In genomic region chr3:168066882-168067281, GRCh38 we compare ENCODE assay signal across 25 cellular contexts. TPM values are rescaled to one million over a fixed set of nuclear protein-coding genes. Genes with fewer than 3 reads are reported as not detected.
DNase-seq lines count a peak whose midpoint lies in the region; ATAC-seq, FAIRE-seq and TF ChIP-seq lines count a peak whose summit lies in the region.
"Had no signal": no experiment of that assay in that cellular context is flagged by ENCODE, and none has a peak within 500 bp of the region (broad histone marks: within the 10 kb centered on the region; RNA-seq: fewer than 3 reads in every experiment).

No MANE protein-coding gene starts in this region.

- H3K36me3 Mint-ChIP-seq in osteocyte (ENCODE audit: unreplicated experiment), result no peaks in the 10 kb centered on the region
- H3K36me3 Mint-ChIP-seq: stimulated activated effector memory CD8-positive, alpha-beta T cell treated with anti-CD3 and anti-CD28 coated beads, Interleukin-12 subunit alpha, Interleukin-12 subunit beta, amount 100 ng/mL, for 72 hours had no signal

- H3K27me3 Mint-ChIP-seq in osteocyte (ENCODE audit: unreplicated experiment), result no peaks in the 10 kb centered on the region

- FAIRE-seq in RCC 7860 (lab: Jason Lieb, UNC), result peak; percentile 4
- FAIRE-seq: H1 had no signal

- peaks cover 48% of the 10 kb centered on the region for H3K4me1 Mint-ChIP-seq in osteocyte (ENCODE audit: unreplicated experiment)
- H3K4me1 Mint-ChIP-seq: activated CD4-positive, alpha-beta T cell treated with anti-CD3 and anti-CD28 coated beads, Interleukin-2, amount 10 ng/mL, durations not matched to agents 24 days and 14 days; stimulated activated effector memory CD8-positive, alpha-beta T cell treated with anti-CD3 and anti-CD28 coated beads, Interleukin-12 subunit alpha, Interleukin-12 subunit beta, amount 100 ng/mL, for 72 hours had no signal

- H3K4me3 Mint-ChIP-seq in osteocyte (ENCODE audit: unreplicated experiment), result no peak overlapping the region
- H3K4me3 Mint-ChIP-seq: activated CD4-positive, alpha-beta T cell treated with anti-CD3 and anti-CD28 coated beads, Interleukin-2, amount 10 ng/mL, durations not matched to agents 24 days and 14 days; CD14-positive monocyte; nephron progenitor cell; stimulated activated effector memory CD8-positive, alpha-beta T cell treated with anti-CD3 and anti-CD28 coated beads, Interleukin-12 subunit alpha, Interleukin-12 subunit beta, amount 100 ng/mL, for 72 hours had no signal

- DNase-seq in RCC 7860 (ENCODE audit: low spot score), result no peak
- DNase-seq in osteocyte (ENCODE audit: extremely low spot score, unreplicated experiment), result no peak
- no peak for DNase-seq in NOMO-1 (lab: John Stamatoyannopoulos, UW; ENCODE audit: unreplicated experiment in 2 of 2)
- DNase-seq in medulla oblongata (ENCODE audit: extremely low spot score), result no peak
- DNase-seq in stimulated activated naive CD4-positive, alpha-beta T cell (lab: John Stamatoyannopoulos, UW), result no peak
- DNase-seq: activated CD4-positive, alpha-beta T cell treated with anti-CD3 and anti-CD28 coated beads, Interleukin-2, amount 10 ng/mL, durations not matched to agents 24 days and 14 days; activated CD8-positive, alpha-beta memory T cell treated with anti-CD3 and anti-CD28 coated beads for 24 hours; activated naive CD4-positive, alpha-beta T cell treated with anti-CD3 and anti-CD28 coated beads, Interleukin-2, amount 50 U/mL, for 16 hours; activated T-cell treated with anti-CD3 and anti-CD28 coated beads for 4 hours; amniotic stem cell; esophagus squamous epithelium; KG1; NCI-H2029; nephron progenitor cell; ovary; SJCRH30; trophoblast cell; WERI-Rb-1 had no signal

- H3K9me3 Mint-ChIP-seq in osteocyte (ENCODE audit: unreplicated experiment), result no peaks in the 10 kb centered on the region
- H3K9me3 Mint-ChIP-seq: activated CD4-positive, alpha-beta T cell treated with anti-CD3 and anti-CD28 coated beads, Interleukin-2, amount 10 ng/mL, durations not matched to agents 24 days and 14 days; activated T-helper 2 cell treated with anti-CD3 and anti-CD28 coated beads, Interferon-gamma antibody, Interleukin-2, Interleukin-4, amounts not matched to agents 10 μg/mL and 5 μg/mL and 100 μg/mL, durations not matched to agents 14 hours and 24 hours and 36 hours; CD14-positive monocyte; nephron progenitor cell; stimulated activated effector memory CD8-positive, alpha-beta T cell treated with anti-CD3 and anti-CD28 coated beads, Interleukin-12 subunit alpha, Interleukin-12 subunit beta, amount 100 ng/mL, for 72 hours had no signal

- TF ChIP-seq CTCF in osteocyte (IDR thresholded peaks at IDR 0.05), result no peak

- peak overlapping the region; percentile 1 for H3K27ac Mint-ChIP-seq in osteocyte (ENCODE audit: unreplicated experiment)
- H3K27ac Mint-ChIP-seq: activated CD4-positive, alpha-beta T cell treated with anti-CD3 and anti-CD28 coated beads, Interleukin-2, amount 10 ng/mL, durations not matched to agents 24 days and 14 days; activated T-helper 2 cell treated with anti-CD3 and anti-CD28 coated beads, Interferon-gamma antibody, Interleukin-2, Interleukin-4, amounts not matched to agents 10 μg/mL and 5 μg/mL and 100 μg/mL, durations not matched to agents 14 hours and 24 hours and 36 hours; nephron progenitor cell; stimulated activated effector memory CD8-positive, alpha-beta T cell treated with anti-CD3 and anti-CD28 coated beads, Interleukin-12 subunit alpha, Interleukin-12 subunit beta, amount 100 ng/mL, for 72 hours had no signal

- peak; percentile 50 for ATAC-seq in GM18520 (IDR thresholded peaks at IDR 0.05; ENCODE audit: unreplicated experiment)
- ATAC-seq in GM21723 (IDR thresholded peaks at IDR 0.05; ENCODE audit: unreplicated experiment), result peak; percentile 48
- ATAC-seq: gastroesophageal sphincter; stimulated activated effector memory CD8-positive, alpha-beta T cell treated with anti-CD3 and anti-CD28 coated beads, Interleukin-12 subunit alpha, Interleukin-12 subunit beta, amount 100 ng/mL, for 72 hours had no signal

RNA-seq across cellular contexts. Expression of gene GOLIM4, which starts 28.8 kb away (rescaled TPM):
- total RNA-seq in osteocyte, result 39.7 and 40.5 TPM in 2 replicates
